In genomic region chr17:181213-182163, GRCh38 we compare ENCODE assay signal across 8 cellular contexts. TPM values are rescaled to one million over a fixed set of nuclear protein-coding genes. Genes with fewer than 3 reads are reported as not detected.
DNase-seq lines count a peak whose midpoint lies in the region; ATAC-seq and TF ChIP-seq lines count a peak whose summit lies in the region.

Gene DOC2B, minus strand, starts transcription at chr17:181650. Its CDS starts 171 bp downstream, at chr17:181479.

- intact Hi-C loops in lower lobe of right lung (cut with DNase I) (no loop called here), stomach (cut with DNase I; ENCODE audit: low total_unique reads) (no loop called here)

- WGBS in stomach, 5 donors = 5 to 28% (median 10%) methylated on average over 24 to 128 of the region's 128 CpGs

- peak within 1 kb of the TSS; percentile 7 to 28 for H3K4me3 ChIP-seq in duodenal mucosa (ENCODE audit: low read depth in 1 of 2, low read length in 2 of 2)
- H3K4me3 ChIP-seq in lower lobe of right lung = peak within 1 kb of the TSS; percentile 50
- peak within 1 kb of the TSS; percentile 44 to 75 (median 44) for H3K4me3 ChIP-seq in stomach
- H3K4me3 ChIP-seq in effector memory CD4-positive, alpha-beta T cell (ENCODE audit: insufficient read depth, low read depth, low read length, poor library complexity, severe bottlenecking) = no peak within 1 kb of the TSS

- DNase-seq in CD1c-positive myeloid dendritic cell (ENCODE audit: extremely low spot score) = peak; percentile 50
- DNase-seq in NCI-H748 (lab: John Stamatoyannopoulos, UW; ENCODE audit: unreplicated experiment) = peak; percentile 63
- DNase-seq in lower lobe of right lung = peak; percentile 68
- DNase-seq in stomach = peak; percentile 69
- no peak for DNase-seq in effector memory CD4-positive, alpha-beta T cell

- TF ChIP-seq CTCF in lower lobe of right lung (IDR thresholded peaks at IDR 0.05) (no peak), stomach (IDR thresholded peaks at IDR 0.05) (no peak)

- H3K27me3 ChIP-seq in duodenal mucosa (ENCODE audit: control insufficient read depth in 1 of 2, insufficient read depth in 2 of 2, low read length in 2 of 2) = peaks cover 26 to 57% of the 10 kb centered on the region in 2 donors
- H3K27me3 ChIP-seq in lower lobe of right lung (ENCODE audit: low read depth) = peaks cover 39% of the 10 kb centered on the region
- peaks cover 12 to 66% (median 23%) of the 10 kb centered on the region in 3 donors for H3K27me3 ChIP-seq in stomach
- peaks cover 12% of the 10 kb centered on the region for H3K27me3 ChIP-seq in effector memory CD4-positive, alpha-beta T cell (replicated peaks; ENCODE audit: control insufficient read depth, insufficient read depth, low read length, poor library complexity, severe bottlenecking)

- H3K4me1 ChIP-seq in duodenal mucosa (ENCODE audit: control insufficient read depth in 1 of 2, insufficient read depth in 2 of 2, low read length in 2 of 2) = no peaks in the 10 kb centered on the region
- peaks cover 36% of the 10 kb centered on the region for H3K4me1 ChIP-seq in lower lobe of right lung
- peaks cover 18 to 44% (median 37%) of the 10 kb centered on the region in 4 donors for H3K4me1 ChIP-seq in stomach
- no peaks in the 10 kb centered on the region for H3K4me1 ChIP-seq in effector memory CD4-positive, alpha-beta T cell (ENCODE audit: control insufficient read depth, insufficient read depth, low read length, poor library complexity, severe bottlenecking)

- TF ChIP-seq POLR2A in stomach (IDR thresholded peaks at IDR 0.05) = no peak

- H3K27ac ChIP-seq in duodenal mucosa (ENCODE audit: low read depth, low read length) (no peak within 1 kb of the TSS), lower lobe of right lung (peak within 1 kb of the TSS; percentile 53), stomach (peak within 1 kb of the TSS in 4 of 5 donors; percentile 49 to 70 (median 69))
- no peak within 1 kb of the TSS for H3K27ac ChIP-seq in effector memory CD4-positive, alpha-beta T cell (ENCODE audit: insufficient read depth, low read length, poor library complexity, severe bottlenecking)

- no peaks in the 10 kb centered on the region for H3K9me3 ChIP-seq in duodenal mucosa (ENCODE audit: control insufficient read depth in 1 of 2, low read length in 2 of 2)
- no peaks in the 10 kb centered on the region for H3K9me3 ChIP-seq in lower lobe of right lung
- H3K9me3 ChIP-seq in stomach = no peaks in the 10 kb centered on the region
- H3K9me3 ChIP-seq in effector memory CD4-positive, alpha-beta T cell (ENCODE audit: control insufficient read depth, low read length) = no peaks in the 10 kb centered on the region

- peak; percentile 78 to 81 for ATAC-seq in lower lobe of right lung
- no peak for ATAC-seq in HG03108 (IDR thresholded peaks at IDR 0.05; ENCODE audit: unreplicated experiment)
- no peak for ATAC-seq in HG03196 (IDR thresholded peaks at IDR 0.05; ENCODE audit: unreplicated experiment)

- no peaks in the 10 kb centered on the region for H3K36me3 ChIP-seq in duodenal mucosa (ENCODE audit: control insufficient read depth in 1 of 2, insufficient read depth in 2 of 2, low read length in 2 of 2)
- no peaks in the 10 kb centered on the region for H3K36me3 ChIP-seq in lower lobe of right lung
- H3K36me3 ChIP-seq in stomach = no peaks in the 10 kb centered on the region
- H3K36me3 ChIP-seq in effector memory CD4-positive, alpha-beta T cell (ENCODE audit: control insufficient read depth, insufficient read depth, low read length) = no peaks in the 10 kb centered on the region

- TF ChIP-seq EP300 in stomach (IDR thresholded peaks at IDR 0.05) = no peak

- no peak within 1 kb of the TSS for H3K9ac ChIP-seq in duodenal mucosa (ENCODE audit: low read depth in 1 of 2, low read length in 2 of 2)

RNA-seq across cellular contexts. Expression of gene DOC2B, which starts in this region (rescaled TPM):
- total RNA-seq in lower lobe of right lung (6.2 TPM), stomach (10 to 100 TPM in 1 of 5 donors, 1 to 10 TPM in 3, under 1 TPM in 1; 0.45 to 11.7 (median 5.1) TPM)
- 1 to 10 TPM; 1.5 to 3.8 (median 1.8) TPM for polyA plus RNA-seq in stomach

Comparison
In these comparisons a context has a peak if more than half of its experiments do, and no peak if none do; other contexts are left out.
1. DNase-seq: peak in CD1c-positive myeloid dendritic cell (single experiment), NCI-H748 (single experiment), lower lobe of right lung (single experiment) and stomach (single experiment); none in effector memory CD4-positive, alpha-beta T cell (0 of 3).
2. H3K27ac ChIP-seq: peak in lower lobe of right lung (single experiment) and stomach (4 of 5); none in duodenal mucosa (single experiment) and effector memory CD4-positive, alpha-beta T cell (single experiment).
3. ATAC-seq: peak in lower lobe of right lung (2 of 2); none in HG03108 (single experiment) and HG03196 (single experiment).